ENCODE assay signal across 24 cellular contexts in genomic region chr6:104184036-104184435, GRCh38.
"Had no signal": no experiment of that assay in that cellular context is flagged by ENCODE, and none has a peak within 500 bp of the region (broad histone marks: within the 10 kb centered on the region; RNA-seq: fewer than 3 reads in every experiment).

No MANE protein-coding gene starts in this region.

- H3K27ac ChIP-seq: coronary artery, dorsolateral prefrontal cortex, esophagus squamous epithelium, gastroesophageal sphincter, heart left ventricle, hepatocyte, left lung, lower lobe of right lung had no signal

- FAIRE-seq: colon, endothelial cell of umbilical vein, frontal cortex had no signal

- H3K9me3 ChIP-seq: esophagus squamous epithelium, gastroesophageal sphincter, heart left ventricle, left lung, lower lobe of right lung had no signal

- H3K4me2 ChIP-seq: hepatocyte had no signal

- H3K36me3 ChIP-seq: esophagus squamous epithelium, gastroesophageal sphincter, heart left ventricle, left lung, lower lobe of right lung had no signal

- H3K4me3 ChIP-seq: coronary artery, dorsolateral prefrontal cortex, esophagus squamous epithelium, gastroesophageal sphincter, heart left ventricle, hepatocyte, left lung, lower lobe of right lung had no signal

- H3K4me1 ChIP-seq: esophagus squamous epithelium, gastroesophageal sphincter, heart left ventricle, left lung, lower lobe of right lung had no signal

- ATAC-seq: esophagus mucosa, gastroesophageal sphincter, heart left ventricle, left cardiac atrium, left lung, left ventricle myocardium superior, lower lobe of right lung had no signal

- H2AFZ ChIP-seq: hepatocyte had no signal

- DNase-seq: dermis blood vessel endothelial cell; dorsolateral prefrontal cortex; effector CD4-positive, alpha-beta T cell; effector memory CD4-positive, alpha-beta T cell; erythroblast; esophagus squamous epithelium; foreskin fibroblast; heart left ventricle; hypothalamus; immature natural killer cell; islet precursor cell; left cardiac atrium; left lung; left ventricle myocardium superior; lower lobe of right lung; mesendoderm; midbrain had no signal

- H3K79me2 ChIP-seq: hepatocyte had no signal

- H3K27me3 ChIP-seq: esophagus squamous epithelium, gastroesophageal sphincter, heart left ventricle, hepatocyte, left lung had no signal
